27 cellular contexts compared by ENCODE assay signal in the genomic region with DNA sequence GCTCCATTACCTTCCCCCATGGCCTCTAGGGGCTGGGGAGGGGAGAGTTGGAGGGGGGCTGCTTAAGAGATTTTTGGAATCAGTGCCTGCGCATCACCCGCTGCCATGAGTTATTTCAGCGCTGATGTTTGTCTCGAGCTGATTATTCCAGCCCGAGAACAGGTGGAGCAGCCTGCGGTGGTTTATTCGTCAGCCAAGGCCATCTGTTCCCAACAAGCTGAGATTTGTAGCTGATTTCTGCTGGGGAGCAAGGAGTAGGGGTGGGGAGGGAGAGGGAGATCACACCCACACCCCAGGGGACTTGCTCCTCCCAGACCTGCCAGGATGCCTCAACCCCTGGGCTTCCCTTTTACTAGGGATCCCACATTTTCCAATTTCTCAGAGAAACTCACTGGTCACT. TPM values are rescaled to one million over a fixed set of nuclear protein-coding genes. Genes with fewer than 3 reads are reported as not detected.
DNase-seq lines count a peak whose midpoint lies in the region; ATAC-seq and TF ChIP-seq lines count a peak whose summit lies in the region.
"Had no signal": no experiment of that assay in that cellular context is flagged by ENCODE, and none has a peak within 500 bp of the region (broad histone marks: within the 10 kb centered on the region; RNA-seq: fewer than 3 reads in every experiment).

No MANE protein-coding gene starts in this region.

- H3K9me3 Mint-ChIP-seq in glutamatergic neuron (ENCODE audit: unreplicated experiment) (peaks cover 32% of the 10 kb centered on the region), nephron progenitor cell (no peaks in the 10 kb centered on the region)
- H3K9me3 Mint-ChIP-seq: activated CD4-positive, alpha-beta memory T cell treated with anti-CD3 and anti-CD28 coated beads, Interleukin-2, amount 10 ng/mL, durations not matched to agents 7 days and 5 days; activated naive CD4-positive, alpha-beta T cell treated with anti-CD3 and anti-CD28 coated beads for 36 hours; activated T-helper 1 cell treated with anti-CD3 and anti-CD28 coated beads, Interleukin-12 subunit alpha, Interleukin-12 subunit beta, Interleukin-2, Interleukin-4 antibody, amounts not matched to agents 30 ng/mL and 10 ng/mL and 1 ng/mL, durations not matched to agents 14 hours and 24 hours and 36 hours; central memory CD8-positive, alpha-beta T cell; IgD-negative memory B cell had no signal

- no peak overlapping the region for H3K4me2 ChIP-seq in SK-N-SH
- H3K4me2 ChIP-seq: hepatocyte, PC-9 had no signal

- 72% methylated on average over 7 of the region's 7 CpGs for WGBS in SK-N-SH (ENCODE audit: low lambda C conversion rate)

- H3K9me3 ChIP-seq in BE2C = no peaks in the 10 kb centered on the region
- H3K9me3 ChIP-seq in SK-N-SH = no peaks in the 10 kb centered on the region
- H3K9me3 ChIP-seq: esophagus squamous epithelium, gastrocnemius medialis, right atrium auricular region, testis had no signal

- H4K20me1 ChIP-seq in SK-N-SH (ENCODE audit: insufficient read depth) = no peaks in the 10 kb centered on the region

- peak overlapping the region; percentile 59 for H3K4me3 Mint-ChIP-seq in glutamatergic neuron (ENCODE audit: unreplicated experiment)
- H3K4me3 Mint-ChIP-seq in nephron progenitor cell = no peak overlapping the region
- H3K4me3 Mint-ChIP-seq: activated CD4-positive, alpha-beta memory T cell treated with anti-CD3 and anti-CD28 coated beads, Interleukin-2, amount 10 ng/mL, durations not matched to agents 7 days and 5 days; activated naive CD4-positive, alpha-beta T cell treated with anti-CD3 and anti-CD28 coated beads for 36 hours; activated T-helper 1 cell treated with anti-CD3 and anti-CD28 coated beads, Interleukin-12 subunit alpha, Interleukin-12 subunit beta, Interleukin-2, Interleukin-4 antibody, amounts not matched to agents 30 ng/mL and 10 ng/mL and 1 ng/mL, durations not matched to agents 14 hours and 24 hours and 36 hours; central memory CD8-positive, alpha-beta T cell had no signal

- H3K27ac ChIP-seq in SK-N-SH (ENCODE audit: low read depth in 2 of 2, low read length in 1 of 2) = peak overlapping the region in 1 of 2 experiments; percentile 53; a peak in 2 of 4 replicates
- H3K27ac ChIP-seq: esophagus squamous epithelium, gastrocnemius medialis, hepatocyte, PC-9, right atrium auricular region, testis had no signal

- peak; percentile 10; the same call in 1 of the 2 replicates for TF ChIP-seq RAD21 in SK-N-SH (IDR thresholded peaks at IDR 0.05; ENCODE audit: low read length)

- H3K36me3 ChIP-seq in BE2C = no peaks in the 10 kb centered on the region
- H3K36me3 ChIP-seq in SK-N-SH (replicated peaks in 1 of 2; ENCODE audit: control insufficient read depth in 1 of 2, insufficient read depth in 2 of 2, low read length in 1 of 2) = no peaks in the 10 kb centered on the region
- H3K36me3 ChIP-seq: esophagus squamous epithelium, gastrocnemius medialis, right atrium auricular region had no signal

- no peak for ATAC-seq in omental fat pad (ENCODE audit: low FRiP score)
- ATAC-seq: gastrocnemius medialis, Right ventricle myocardium inferior had no signal

- H3K4me1 Mint-ChIP-seq in glutamatergic neuron (ENCODE audit: low read depth, unreplicated experiment) = peaks cover 38% of the 10 kb centered on the region
- H3K4me1 Mint-ChIP-seq in nephron progenitor cell = peaks cover 44% of the 10 kb centered on the region
- H3K4me1 Mint-ChIP-seq: activated CD4-positive, alpha-beta memory T cell treated with anti-CD3 and anti-CD28 coated beads, Interleukin-2, amount 10 ng/mL, durations not matched to agents 7 days and 5 days; central memory CD8-positive, alpha-beta T cell had no signal

- no peaks in the 10 kb centered on the region for H3K9me2 ChIP-seq in SK-N-SH

- H3K36me3 Mint-ChIP-seq in glutamatergic neuron (ENCODE audit: unreplicated experiment) (no peaks in the 10 kb centered on the region), nephron progenitor cell (ENCODE audit: low read depth) (no peaks in the 10 kb centered on the region)

- H2AFZ ChIP-seq in SK-N-SH (ENCODE audit: low read depth) = no peak overlapping the region
- H2AFZ ChIP-seq: hepatocyte, PC-9 had no signal

- H3K4me1 ChIP-seq in BE2C = peaks cover 13% of the 10 kb centered on the region
- H3K4me1 ChIP-seq in SK-N-SH (ENCODE audit: control insufficient read depth in 1 of 2, insufficient read depth in 2 of 2, low read depth in 1 of 2, low read length in 1 of 2) = peaks cover 2 to 28% of the 10 kb centered on the region in 2 experiments; a peak in 3 of 4 replicates

- peak; percentile 44 for DNase-seq in BE2C
- peak; percentile 97 for DNase-seq in NCI-H1694 treated with DMSO at 0.1 percent for 48 hours (lab: John Stamatoyannopoulos, UW)
- peak; percentile 56 for DNase-seq in SK-N-SH
- DNase-seq in glutamatergic neuron = no peak
- no peak for DNase-seq in dedifferentiated amniotic fluid mesenchymal stem cell (ENCODE audit: extremely low spot score)
- no peak for DNase-seq in nephron progenitor cell
- no peak for DNase-seq in KG1 (lab: John Stamatoyannopoulos, UW)
- DNase-seq in omental fat pad (ENCODE audit: low spot score) = no peak
- DNase-seq: activated CD4-positive, alpha-beta memory T cell treated with anti-CD3 and anti-CD28 coated beads, Interleukin-2, amount 10 ng/mL, durations not matched to agents 7 days and 5 days; activated CD8-positive, alpha-beta memory T cell treated with anti-CD3 and anti-CD28 coated beads, Interleukin-2, amount 50 U/mL, for 4 hours; activated naive CD4-positive, alpha-beta T cell treated with anti-CD3 and anti-CD28 coated beads for 36 hours; esophagus squamous epithelium; gastrocnemius medialis; GOT3; NCI-H1105 treated with DMSO at 0.1 percent for 48 hours; NCI-H2081 treated with DMSO at 0.1 percent for 48 hours; PC-9; stimulated activated CD4-positive, alpha-beta T cell treated with anti-CD3 and anti-CD28 coated beads, Interleukin-1b, Interleukin-23, amount 100 ng/mL, for 48 hours; stimulated activated naive CD4-positive, alpha-beta T cell treated with Interleukin-2 at 50 U/mL for 16 hours; testis had no signal

- H3K27me3 ChIP-seq in BE2C (no peaks in the 10 kb centered on the region), SK-N-SH (ENCODE audit: insufficient read depth) (no peaks in the 10 kb centered on the region)
- H3K27me3 ChIP-seq: gastrocnemius medialis, hepatocyte, right atrium auricular region, testis had no signal

- POLR2A ChIA-PET in SK-N-SH (lab: Yijun Ruan, JAX) = interaction anchor here (0.7 to 1.7 kb wide), 4 partner anchors 18 to 113 kb away, joined by 3 to 5 read pairs (median 4); no protein-coding TSS in a partner anchor

- CTCF ChIA-PET in SK-N-SH (lab: Yijun Ruan, JAX) = interaction anchor here (0.9 to 2.2 kb wide), 5 partner anchors 12 to 46 kb away, joined by 3 to 8 read pairs (median 4); no protein-coding TSS in a partner anchor

- TF ChIP-seq CTCF in BE2C (IDR thresholded peaks at IDR 0.05; ENCODE audit: low read depth, low read length) (no peak), SK-N-SH (IDR thresholded peaks at IDR 0.05) (no peak), glutamatergic neuron (IDR thresholded peaks at IDR 0.05; ENCODE audit: partially characterized antibody, unreplicated experiment) (no peak), nephron progenitor cell (IDR thresholded peaks at IDR 0.05) (no peak), omental fat pad (IDR thresholded peaks at IDR 0.05) (no peak)

- no peak overlapping the region for H3K9ac ChIP-seq in SK-N-SH

- peak overlapping the region; percentile 77 for H3K27ac Mint-ChIP-seq in glutamatergic neuron (ENCODE audit: unreplicated experiment)
- no peak overlapping the region for H3K27ac Mint-ChIP-seq in nephron progenitor cell
- H3K27ac Mint-ChIP-seq: activated CD4-positive, alpha-beta memory T cell treated with anti-CD3 and anti-CD28 coated beads, Interleukin-2, amount 10 ng/mL, durations not matched to agents 7 days and 5 days; activated naive CD4-positive, alpha-beta T cell treated with anti-CD3 and anti-CD28 coated beads for 36 hours; activated T-helper 1 cell treated with anti-CD3 and anti-CD28 coated beads, Interleukin-12 subunit alpha, Interleukin-12 subunit beta, Interleukin-2, Interleukin-4 antibody, amounts not matched to agents 30 ng/mL and 10 ng/mL and 1 ng/mL, durations not matched to agents 14 hours and 24 hours and 36 hours; IgD-negative memory B cell had no signal

- H3K4me3 ChIP-seq in BE2C (ENCODE audit: low read depth, low read length) = no peak overlapping the region
- H3K4me3 ChIP-seq in SK-N-SH (ENCODE audit: low read depth in 2 of 2, low read length in 1 of 2) = no peak overlapping the region
- H3K4me3 ChIP-seq: esophagus squamous epithelium, gastrocnemius medialis, hepatocyte, lung, PC-9, right atrium auricular region, testis had no signal

- H3K27me3 Mint-ChIP-seq in glutamatergic neuron (ENCODE audit: unreplicated experiment) (peaks cover 7% of the 10 kb centered on the region), nephron progenitor cell (ENCODE audit: low read depth, poor library complexity) (peaks cover 15% of the 10 kb centered on the region)
- H3K27me3 Mint-ChIP-seq: activated CD4-positive, alpha-beta memory T cell treated with anti-CD3 and anti-CD28 coated beads, Interleukin-2, amount 10 ng/mL, durations not matched to agents 7 days and 5 days; central memory CD8-positive, alpha-beta T cell had no signal

- H3F3A ChIP-seq in SK-N-SH (replicated peaks; ENCODE audit: insufficient read depth) = no peaks in the 10 kb centered on the region

- H3K79me2 ChIP-seq in SK-N-SH (ENCODE audit: insufficient read depth) = no peaks in the 10 kb centered on the region
- H3K79me2 ChIP-seq: hepatocyte had no signal

- peak in 1 of 2 experiments; percentile 52; a peak in 1 of 4 replicates for TF ChIP-seq EP300 in SK-N-SH (IDR thresholded peaks at IDR 0.05; ENCODE audit: borderline replicate concordance in 1 of 2, low read depth in 1 of 2, low read length in 1 of 2)

TF ChIP-seq in SK-N-SH, 30 proteins besides CTCF, POLR2A, EP300 and RAD21 (continues in another document):
- TF ChIP-seq USF1 (IDR thresholded peaks at IDR 0.05; ENCODE audit: borderline replicate concordance, low read depth) (no peak), GATA2 (CRISPR knock-in tag; IDR thresholded peaks at IDR 0.05) (peak; percentile 84), POLR2AphosphoS5 (IDR thresholded peaks at IDR 0.05; ENCODE audit: low read depth, low read length) (no peak), TAF1 (IDR thresholded peaks at IDR 0.05; ENCODE audit: borderline replicate concordance, low read depth, low read length) (no peak)

RNA-seq across cellular contexts. Expression of gene PIPOX, which starts 23.1 kb away (rescaled TPM):
- 7.8 TPM for polyA plus RNA-seq in BE2C (2012; ENCODE audit: insufficient read depth, insufficient read length, low read depth)
- 0.31 and 0.55 TPM in 2 replicates for polyA plus RNA-seq in SK-N-SH (2012; rRNA removed)
- 0.22 and 0.26 TPM in 2 replicates for polyA plus RNA-seq in SK-N-SH (2012; cell fraction: cytosol; rRNA removed)
- 1.8 and 2.6 TPM in 2 replicates for polyA plus RNA-seq in SK-N-SH (2012; cell fraction: nucleus; rRNA removed)
- total RNA-seq in glutamatergic neuron (ENCODE audit: unreplicated experiment) (1.4 TPM), omental fat pad (1 to 10 TPM in 2 of 4 donors, under 1 TPM in 2; 0.82 to 4.9 (median 1.6) TPM)

Comparison
In these comparisons a context has a peak if more than half of its experiments do, and no peak if none do; other contexts are left out.
1. DNase-seq: peak in BE2C (single experiment), NCI-H1694 treated with DMSO at 0.1 percent for 48 hours (single experiment) and SK-N-SH (single experiment); none in glutamatergic neuron (single experiment), dedifferentiated amniotic fluid mesenchymal stem cell (single experiment), nephron progenitor cell (single experiment), KG1 (single experiment) and omental fat pad (single experiment).